Comparison of ENCODE assay signal across 1 cellular context in genomic region chr17:75153854-75154194, GRCh38.
TF ChIP-seq lines count a peak whose summit lies in the region.

No MANE protein-coding gene starts in this region.

TF ChIP-seq in H1, 55 proteins besides CTCF, POLR2A, EP300 and RAD21:
- TF ChIP-seq SP2 (IDR thresholded peaks at IDR 0.05; ENCODE audit: low read length) (no peak), YY1 (IDR thresholded peaks at IDR 0.05; ENCODE audit: low read depth, low read length) (0 out of 2 replicates have a peak, but pooled peaks have one; percentile 29), NRF1 (IDR thresholded peaks at IDR 0.05; ENCODE audit: low read depth, low read length) (no peak), HDAC2 (IDR thresholded peaks at IDR 0.05; ENCODE audit: borderline replicate concordance in 1 of 2, low read depth in 2 of 2, low read length in 2 of 2) (peak in 1 of 2 experiments; percentile 17; a peak in 1 of 4 replicates)
TF ChIP-seq in H1: peak in this region for 2.
